In genomic region chr18:49726564-49726963, GRCh38 we compare ENCODE assay signal across 17 cellular contexts.
DNase-seq lines count a peak whose midpoint lies in the region; ATAC-seq and TF ChIP-seq lines count a peak whose summit lies in the region.
"Had no signal": no experiment of that assay in that cellular context is flagged by ENCODE, and none has a peak within 500 bp of the region (broad histone marks: within the 10 kb centered on the region; RNA-seq: fewer than 3 reads in every experiment).

No MANE protein-coding gene starts in this region.

- WGBS in mesendoderm (ENCODE audit: extremely low coverage, insufficient coverage, low lambda C conversion rate): no CpG with 5 or more reads among the region's 5 CpGs

- H3K27me3 ChIP-seq in HUES6 (ENCODE audit: control insufficient read depth, insufficient read depth, low read length): no peaks in the 10 kb centered on the region
- no peaks in the 10 kb centered on the region for H3K27me3 ChIP-seq in mesendoderm (ENCODE audit: insufficient read depth, low read length, poor library complexity)
- H3K27me3 ChIP-seq: Peyer's patch, testis had no signal

- H3K36me3 ChIP-seq in HUES6 (ENCODE audit: control insufficient read depth, insufficient read depth, low read length) (no peaks in the 10 kb centered on the region), mesendoderm (ENCODE audit: control insufficient read depth, insufficient read depth, low read length) (no peaks in the 10 kb centered on the region)
- H3K36me3 ChIP-seq: lower lobe of right lung, Peyer's patch had no signal

- no peaks in the 10 kb centered on the region for H3K9me3 ChIP-seq in HUES6 (ENCODE audit: control insufficient read depth, insufficient read depth, low read depth, low read length)
- H3K9me3 ChIP-seq: lower lobe of right lung, Peyer's patch, testis had no signal

- no peaks in the 10 kb centered on the region for H3K79me2 ChIP-seq in mesendoderm (ENCODE audit: control insufficient read depth, insufficient read depth, low read length)

- H3K4ac ChIP-seq in mesendoderm (ENCODE audit: low read depth, low read length): peak overlapping the region; percentile 95

- no peaks in the 10 kb centered on the region for H3K36me3 Mint-ChIP-seq in chondrocyte (ENCODE audit: low read depth)
- H3K36me3 Mint-ChIP-seq in type B pancreatic cell: no peaks in the 10 kb centered on the region
- H3K36me3 Mint-ChIP-seq: activated naive CD8-positive, alpha-beta T cell treated with anti-CD3 and anti-CD28 coated beads, Interleukin-2, amount 10 ng/mL, durations not matched to agents 7 days and 5 days had no signal

- H3K4me2 ChIP-seq in mesendoderm (ENCODE audit: low read length): no peak overlapping the region

- peak overlapping the region; percentile 93 for H2BK120ac ChIP-seq in mesendoderm (ENCODE audit: low read depth, low read length)

- no peaks in the 10 kb centered on the region for H3K27me3 Mint-ChIP-seq in chondrocyte (ENCODE audit: low read depth)
- H3K27me3 Mint-ChIP-seq in type B pancreatic cell: peaks cover 13% of the 10 kb centered on the region

- H3K9ac ChIP-seq in HUES6 (ENCODE audit: low read length) (peak overlapping the region; percentile 69), mesendoderm (ENCODE audit: low read length) (peak overlapping the region; percentile 55)

- H2BK5ac ChIP-seq in mesendoderm (ENCODE audit: low read length): peak overlapping the region; percentile 78

- DNase-seq in chondrocyte (ENCODE audit: low spot score) (no peak), mesendoderm (no peak), type B pancreatic cell (ENCODE audit: extremely low spot score, unreplicated experiment) (no peak), kidney tubule cell (ENCODE audit: low spot score) (no peak)
- DNase-seq: activated CD4-positive, alpha-beta T cell treated with anti-CD3 and anti-CD28 coated beads, Interleukin-2, amount 10 ng/mL, durations not matched to agents 24 days and 14 days; activated naive CD8-positive, alpha-beta T cell treated with anti-CD3 and anti-CD28 coated beads, Interleukin-2, amount 10 ng/mL, durations not matched to agents 7 days and 5 days; activated T-cell treated with anti-CD3 and anti-CD28 coated beads, Interleukin-2, amount 50 U/mL, for 1 hour; lower lobe of right lung; NCI-H1930; NCI-H524 treated with DMSO at 0.1 percent for 48 hours; occipital lobe had no signal

- no peak for TF ChIP-seq CTCF in chondrocyte (IDR thresholded peaks at IDR 0.05)
- peak; percentile 13 for TF ChIP-seq CTCF in type B pancreatic cell (conservative IDR thresholded peaks at IDR 0.05)

- peaks cover 38% of the 10 kb centered on the region for H3K4me1 ChIP-seq in HUES6 (ENCODE audit: control insufficient read depth, insufficient read depth, low read length)
- peaks cover 24% of the 10 kb centered on the region for H3K4me1 ChIP-seq in mesendoderm (ENCODE audit: control insufficient read depth, low read depth, low read length)

- H3K4me3 Mint-ChIP-seq in chondrocyte (ENCODE audit: unreplicated experiment) (no peak overlapping the region), type B pancreatic cell (no peak overlapping the region)
- H3K4me3 Mint-ChIP-seq: activated CD4-positive, alpha-beta T cell treated with anti-CD3 and anti-CD28 coated beads, Interleukin-2, amount 10 ng/mL, durations not matched to agents 24 days and 14 days; activated naive CD8-positive, alpha-beta T cell treated with anti-CD3 and anti-CD28 coated beads, Interleukin-2, amount 10 ng/mL, durations not matched to agents 7 days and 5 days had no signal

- ATAC-seq in GM19351 (IDR thresholded peaks at IDR 0.05; ENCODE audit: unreplicated experiment) (no peak), HG03457 (IDR thresholded peaks at IDR 0.05; ENCODE audit: unreplicated experiment) (no peak), HG03520 (IDR thresholded peaks at IDR 0.05; ENCODE audit: unreplicated experiment) (no peak)

- peak overlapping the region; percentile 99 for H4K5ac ChIP-seq in mesendoderm (ENCODE audit: low read length)

- H3K27ac Mint-ChIP-seq in chondrocyte (ENCODE audit: unreplicated experiment): peak overlapping the region; percentile 90
- H3K27ac Mint-ChIP-seq in type B pancreatic cell: peak overlapping the region; percentile 65
- H3K27ac Mint-ChIP-seq: activated CD4-positive, alpha-beta T cell treated with anti-CD3 and anti-CD28 coated beads, Interleukin-2, amount 10 ng/mL, durations not matched to agents 24 days and 14 days; activated naive CD8-positive, alpha-beta T cell treated with anti-CD3 and anti-CD28 coated beads, Interleukin-2, amount 10 ng/mL, durations not matched to agents 7 days and 5 days had no signal

- no peaks in the 10 kb centered on the region for H3K9me3 Mint-ChIP-seq in chondrocyte (ENCODE audit: low read depth)
- H3K9me3 Mint-ChIP-seq in type B pancreatic cell: no peaks in the 10 kb centered on the region
- H3K9me3 Mint-ChIP-seq: activated CD4-positive, alpha-beta T cell treated with anti-CD3 and anti-CD28 coated beads, Interleukin-2, amount 10 ng/mL, durations not matched to agents 24 days and 14 days; activated naive CD8-positive, alpha-beta T cell treated with anti-CD3 and anti-CD28 coated beads, Interleukin-2, amount 10 ng/mL, durations not matched to agents 7 days and 5 days had no signal

- H2BK15ac ChIP-seq in mesendoderm (replicated peaks; ENCODE audit: low read depth): peak overlapping the region; percentile 67

- H3K18ac ChIP-seq in mesendoderm (ENCODE audit: low read length): peak overlapping the region; percentile 99

- peaks cover 31% of the 10 kb centered on the region for H3K4me1 Mint-ChIP-seq in chondrocyte (ENCODE audit: low read depth)
- H3K4me1 Mint-ChIP-seq in type B pancreatic cell (ENCODE audit: unreplicated experiment): peaks cover 37% of the 10 kb centered on the region

- H4K8ac ChIP-seq in mesendoderm (ENCODE audit: low read depth, low read length): peak overlapping the region; percentile 81

- H3K23ac ChIP-seq in mesendoderm (ENCODE audit: low read length): peak overlapping the region; percentile 73

- H2AK5ac ChIP-seq in mesendoderm (ENCODE audit: low read length): peak overlapping the region; percentile 94

- no peak overlapping the region; the same call in 1 of the 2 replicates for H3K4me3 ChIP-seq in HUES6 (ENCODE audit: low read depth, low read length)
- no peak overlapping the region for H3K4me3 ChIP-seq in mesendoderm (ENCODE audit: low read length)
- H3K4me3 ChIP-seq: lower lobe of right lung, Peyer's patch, testis had no signal

- H3K56ac ChIP-seq in mesendoderm (ENCODE audit: low read length): peak overlapping the region; percentile 85

- H3K27ac ChIP-seq in HUES6 (ENCODE audit: low read depth, low read length): peak overlapping the region; percentile 80; the same call in 1 of the 2 replicates
- peak overlapping the region; percentile 99 for H3K27ac ChIP-seq in mesendoderm (ENCODE audit: low read depth, low read length)
- H3K27ac ChIP-seq: lower lobe of right lung had no signal

- H3K79me1 ChIP-seq in mesendoderm (ENCODE audit: low read length): no peaks in the 10 kb centered on the region
